In the genomic region with DNA sequence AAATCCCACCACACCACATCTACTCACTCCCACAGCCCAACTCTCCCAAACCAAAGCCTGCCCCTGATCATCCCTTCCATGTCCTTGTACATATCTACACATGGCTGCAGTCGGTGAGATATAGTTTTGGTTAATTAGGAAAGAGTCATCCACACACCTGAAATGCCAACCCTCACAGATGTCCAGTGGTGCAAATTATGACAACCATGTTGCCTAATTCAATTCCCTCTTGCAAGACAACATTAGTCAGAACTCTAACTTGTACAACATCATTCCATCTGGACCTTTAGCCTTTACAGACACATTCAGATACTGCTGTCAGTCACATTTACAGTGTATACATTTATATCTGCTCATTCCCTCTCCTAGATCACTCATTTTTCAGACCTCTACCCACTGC, we compare ENCODE assay signal across 20 cellular contexts. TPM values are rescaled to one million over a fixed set of nuclear protein-coding genes. Genes with fewer than 3 reads are reported as not detected.
DNase-seq lines count a peak whose midpoint lies in the region; ATAC-seq, FAIRE-seq and TF ChIP-seq lines count a peak whose summit lies in the region.
"Had no signal": no experiment of that assay in that cellular context is flagged by ENCODE, and none has a peak within 500 bp of the region (broad histone marks: within the 10 kb centered on the region; RNA-seq: fewer than 3 reads in every experiment).

No MANE protein-coding gene starts in this region.

- in situ Hi-C loops in GM23248 (cut with MboI) (no loop called here), K562 (cut with MboI) (no loop called here)

- H3K27ac ChIP-seq in CD4-positive, CD25-positive, alpha-beta regulatory T cell (ENCODE audit: insufficient read depth, low read length, poor library complexity, severe bottlenecking): no peak overlapping the region
- H3K27ac ChIP-seq in GM23248 (no peak overlapping the region), K562 (ENCODE audit: extremely low read depth, low read depth, low read length) (no peak overlapping the region), osteoblast (ENCODE audit: low read depth, low read length) (no peak overlapping the region)
- H3K27ac ChIP-seq: HL-60, RWPE1 had no signal

- H3K4me3 ChIP-seq in CD4-positive, CD25-positive, alpha-beta regulatory T cell (ENCODE audit: low read depth, low read length): no peak overlapping the region
- no peak overlapping the region for H3K4me3 ChIP-seq in GM23248
- no peak overlapping the region for H3K4me3 ChIP-seq in K562
- H3K4me3 ChIP-seq in osteoblast (ENCODE audit: insufficient read depth, low read length): no peak overlapping the region

- POLR2A ChIA-PET in K562 (lab: Yijun Ruan, JAX): interaction anchor here (0.5 to 1.5 kb wide), 2 partner anchors 9 to 381 kb away, joined by 3 read pairs; no protein-coding TSS in a partner anchor
- POLR2A ChIA-PET in naive thymus-derived CD8-positive, alpha-beta T cell (lab: Charles Lee): no interaction called here

- 84 to 100% methylated on average over 1 of the region's 1 CpG for WGBS in GM23248 (ENCODE audit: low coverage in 1 of 2, low lambda C conversion rate in 2 of 2, missing lambda C conversion rate in 2 of 2), 2 experiments
- WGBS in K562 (ENCODE audit: insufficient coverage, low coverage, missing lambda C conversion rate): 64% methylated on average over 1 of the region's 1 CpG

- intact Hi-C loops in K562 (cut with micrococcal nuclease): no loop called here

- peak; percentile 35 for FAIRE-seq in K562 (lab: Jason Lieb, UNC)
- FAIRE-seq: HTR-8/SVneo had no signal

- H3K9me3 Mint-ChIP-seq in CD4-positive, CD25-positive, alpha-beta regulatory T cell: no peaks in the 10 kb centered on the region
- H3K9me3 Mint-ChIP-seq in naive thymus-derived CD8-positive, alpha-beta T cell: no peaks in the 10 kb centered on the region
- H3K9me3 Mint-ChIP-seq: IgD-negative memory B cell had no signal

- no peak overlapping the region for H3K4me2 ChIP-seq in GM23248 (ENCODE audit: unreplicated experiment)
- no peak overlapping the region for H3K4me2 ChIP-seq in K562 (ENCODE audit: insufficient read depth, low read length)
- no peak overlapping the region for H3K4me2 ChIP-seq in osteoblast (ENCODE audit: insufficient read depth, low read length)

- peaks cover 0 to 4% (median 2%) of the 10 kb centered on the region in 4 donors for H3K4me1 Mint-ChIP-seq in CD4-positive, CD25-positive, alpha-beta regulatory T cell
- H3K4me1 Mint-ChIP-seq in naive thymus-derived CD8-positive, alpha-beta T cell: peaks cover 0 to 5% (median 1%) of the 10 kb centered on the region in 4 donors
- H3K4me1 Mint-ChIP-seq: IgD-negative memory B cell had no signal

- H3K9me3 ChIP-seq in CD4-positive, CD25-positive, alpha-beta regulatory T cell (ENCODE audit: control insufficient read depth in 2 of 2, low read length in 2 of 2): no peaks in the 10 kb centered on the region
- H3K9me3 ChIP-seq in GM23248 (ENCODE audit: low read depth) (no peaks in the 10 kb centered on the region), K562 (replicated peaks; ENCODE audit: control insufficient read depth, insufficient read depth, low read depth, low read length) (no peaks in the 10 kb centered on the region), osteoblast (ENCODE audit: low read depth, low read length) (no peaks in the 10 kb centered on the region)
- H3K9me3 ChIP-seq: Caco-2 had no signal

- peaks cover 8% of the 10 kb centered on the region; the same call in 1 of the 2 replicates for H3F3A ChIP-seq in GM23248 (ENCODE audit: insufficient read depth)

- no peaks in the 10 kb centered on the region for H3K27me3 ChIP-seq in CD4-positive, CD25-positive, alpha-beta regulatory T cell (ENCODE audit: control insufficient read depth, insufficient read depth, low read length)
- H3K27me3 ChIP-seq in GM23248 (replicated peaks; ENCODE audit: insufficient read depth) (no peaks in the 10 kb centered on the region), K562 (ENCODE audit: control insufficient read depth in 2 of 2, insufficient read depth in 2 of 2, low read length in 2 of 2) (no peaks in the 10 kb centered on the region), osteoblast (ENCODE audit: insufficient read depth, low read length) (no peaks in the 10 kb centered on the region)

- no peak for TF ChIP-seq RAD21 in K562 (CRISPR knock-in tag; conservative IDR thresholded peaks at IDR 0.05 in 1 of 2, IDR thresholded peaks at IDR 0.05 in 1 of 2)

- H3K36me3 ChIP-seq in CD4-positive, CD25-positive, alpha-beta regulatory T cell (ENCODE audit: control insufficient read depth, insufficient read depth, low read length): peaks cover 66% of the 10 kb centered on the region
- H3K36me3 ChIP-seq in GM23248 (ENCODE audit: low read depth) (peaks cover 63% of the 10 kb centered on the region; the same call in 1 of the 2 replicates), K562 (ENCODE audit: control insufficient read depth, insufficient read depth, low read length) (peaks cover 85% of the 10 kb centered on the region), osteoblast (ENCODE audit: insufficient read depth, low read length) (peaks cover 84% of the 10 kb centered on the region)

- H4K20me1 ChIP-seq in GM23248 (ENCODE audit: insufficient read depth) (no peaks in the 10 kb centered on the region), K562 (replicated peaks; ENCODE audit: control insufficient read depth, insufficient read depth, low read length) (no peaks in the 10 kb centered on the region), osteoblast (ENCODE audit: insufficient read depth, low read length) (no peaks in the 10 kb centered on the region)

- no TSS peak for BruUV-seq in K562 (replicated peaks; lab: Mats Ljungman, UMichigan)

- no peaks in the 10 kb centered on the region for H3K79me2 ChIP-seq in GM23248 (ENCODE audit: insufficient read depth)
- H3K79me2 ChIP-seq in K562 (ENCODE audit: control insufficient read depth, insufficient read depth, low read length): no peaks in the 10 kb centered on the region
- H3K79me2 ChIP-seq in osteoblast (ENCODE audit: insufficient read depth, low read length): no peaks in the 10 kb centered on the region

- CTCF ChIA-PET in K562 (lab: Yijun Ruan, JAX; ENCODE audit: low intra/inter-chr PET ratio): no interaction called here

- no peaks in the 10 kb centered on the region for H3K9me1 ChIP-seq in K562 (ENCODE audit: control insufficient read depth, insufficient read depth, low read length)

- DNase-seq in CD4-positive, CD25-positive, alpha-beta regulatory T cell: no peak
- DNase-seq in GM23248 (peak; percentile 7), K562 (ENCODE audit: extremely low read depth in 1 of 4, low spot score in 3 of 4) (no peak), osteoblast (ENCODE audit: insufficient read length, low spot score, missing footprints) (no peak)
- no peak for DNase-seq in naive thymus-derived CD8-positive, alpha-beta T cell
- DNase-seq: C1 segment of cervical spinal cord, Caco-2, DMS153, EL, MV-4-11, NCI-H1417, NCI-H187 treated with DMSO at 0.1 percent for 48 hours, PC-3 had no signal

- no peaks in the 10 kb centered on the region for H3K4me1 ChIP-seq in CD4-positive, CD25-positive, alpha-beta regulatory T cell (ENCODE audit: control insufficient read depth, insufficient read depth, low read length, poor library complexity, severe bottlenecking)
- H3K4me1 ChIP-seq in GM23248 (ENCODE audit: insufficient read depth) (peaks cover 11% of the 10 kb centered on the region), K562 (replicated peaks in 1 of 2; ENCODE audit: control insufficient read depth in 2 of 2, insufficient read depth in 2 of 2, low read length in 2 of 2) (peaks cover 0 to 26% of the 10 kb centered on the region in 2 experiments; a peak in 2 of 5 replicates), osteoblast (ENCODE audit: insufficient read depth, low read length) (no peaks in the 10 kb centered on the region)
- H3K4me1 ChIP-seq: Caco-2 had no signal

- TF ChIP-seq POLR2A in K562 (conservative IDR thresholded peaks at IDR 0.05): no peak

- TF ChIP-seq CTCF in K562 (IDR thresholded peaks at IDR 0.05 in 2 of 3, conservative IDR thresholded peaks at IDR 0.05 in 1 of 3; ENCODE audit: insufficient read depth in 2 of 3, low read depth in 1 of 3, low read length in 3 of 3): no peak
- no peak for TF ChIP-seq CTCF in osteoblast (IDR thresholded peaks at IDR 0.05; ENCODE audit: extremely low read depth, low read depth, low read length)

- no peak for ATAC-seq in CD4-positive, CD25-positive, alpha-beta regulatory T cell (ENCODE audit: low read depth in 2 of 2)
- no peak for ATAC-seq in K562
- no peak for ATAC-seq in naive thymus-derived CD8-positive, alpha-beta T cell
- no peak for ATAC-seq in activated CD4-positive, CD25-positive, alpha-beta regulatory T cell treated with anti-CD3 and anti-CD28 coated beads, Interleukin-2, amount 50 U/mL, for 24 hours
- no peak for ATAC-seq in HG03342 (IDR thresholded peaks at IDR 0.05; ENCODE audit: unreplicated experiment)
- ATAC-seq: HCT116, PC-3 had no signal

- H2AFZ ChIP-seq in GM23248 (no peak overlapping the region), K562 (ENCODE audit: low read depth, low read length) (no peak overlapping the region), osteoblast (ENCODE audit: low read length) (no peak overlapping the region)

- H3K27me3 Mint-ChIP-seq in CD4-positive, CD25-positive, alpha-beta regulatory T cell: no peaks in the 10 kb centered on the region
- H3K27me3 Mint-ChIP-seq in naive thymus-derived CD8-positive, alpha-beta T cell: no peaks in the 10 kb centered on the region
- H3K27me3 Mint-ChIP-seq: IgD-negative memory B cell had no signal

- H3K4me3 Mint-ChIP-seq in CD4-positive, CD25-positive, alpha-beta regulatory T cell: no peak overlapping the region
- no peak overlapping the region for H3K4me3 Mint-ChIP-seq in naive thymus-derived CD8-positive, alpha-beta T cell
- H3K4me3 Mint-ChIP-seq: IgD-negative memory B cell had no signal

- no peak for TF ChIP-seq EP300 in K562 (IDR thresholded peaks at IDR 0.05; ENCODE audit: low read length)

- H3K36me3 Mint-ChIP-seq in CD4-positive, CD25-positive, alpha-beta regulatory T cell: peaks cover 60% of the 10 kb centered on the region
- H3K36me3 Mint-ChIP-seq in naive thymus-derived CD8-positive, alpha-beta T cell: peaks cover 6 to 88% (median 21%) of the 10 kb centered on the region in 3 donors

- H3K27ac Mint-ChIP-seq in CD4-positive, CD25-positive, alpha-beta regulatory T cell: peak overlapping the region; percentile 1 to 50 (median 37)
- H3K27ac Mint-ChIP-seq in naive thymus-derived CD8-positive, alpha-beta T cell: peak overlapping the region in 7 of 10 donors; percentile 8 to 81 (median 55)

- H3K9me2 ChIP-seq in GM23248 (ENCODE audit: insufficient read depth): no peaks in the 10 kb centered on the region

- H3K9ac ChIP-seq in GM23248 (no peak overlapping the region), K562 (ENCODE audit: insufficient read depth in 1 of 2, low read depth in 2 of 2, low read length in 2 of 2) (no peak overlapping the region)

RNA-seq across cellular contexts. Expression of gene TUBGCP4, which starts 41.2 kb away (rescaled TPM):
- 12.1 TPM for total RNA-seq in CD4-positive, CD25-positive, alpha-beta regulatory T cell
- 10 to 100 TPM; 10.2 to 12.2 (median 11.1) TPM for polyA plus RNA-seq in CD4-positive, CD25-positive, alpha-beta regulatory T cell
- 3.7 and 6.3 TPM in 2 replicates for total RNA-seq in GM23248 (2014; rRNA removed; shearing (Covaris generic))
- polyA plus RNA-seq in GM23248 (2016; fragmentation: Nextera tagmentation; extraction: Ambion mirVana) (12.6 and 13.1 TPM in 2 replicates), K562 (2011; rRNA removed) (30.6 and 40.2 TPM in 2 replicates), K562 (2014; fragmentation: Illumina TruSeq; extraction: Trizol) (34.7 and 40.1 TPM in 2 replicates), K562 (2014; fragmentation: Nextera tagmentation; extraction: Ambion mirVana) (10 to 100 TPM; 10.7 to 13.1 TPM), K562 (2014; rRNA removed) (31.1 and 31.3 TPM in 2 replicates)
- total RNA-seq in K562 (2011; cell fraction: chromatin; rRNA removed; ENCODE audit: low replicate concordance): 77.2 and 87.0 TPM in 2 replicates
- total RNA-seq in K562 (2011; cell fraction: nucleolus; rRNA removed): 47.2 and 55.4 TPM in 2 replicates
- total RNA-seq in K562 (2011; cell fraction: nucleoplasm; rRNA removed): 49.6 and 65.5 TPM in 2 replicates
- total RNA-seq in K562 (2014; rRNA removed) (29.6 and 33.3 TPM in 2 replicates), K562 (2014; rRNA removed; fragmentation: Illumina TruSeq; extraction: Trizol) (27.9 and 29.4 TPM in 2 replicates), K562 (2015; rRNA removed; fragmentation: Illumina TruSeq; extraction: Trizol) (26.5 and 29.5 TPM in 2 replicates), K562 (2021) (50.2 and 52.1 TPM in 2 replicates), osteoblast (8.8 and 10.5 TPM in 2 replicates)
- 21.7 and 24.4 TPM in 2 replicates for polyA plus RNA-seq in K562 (2011; cell fraction: cytosol; rRNA removed)
- polyA plus RNA-seq in K562 (2011; cell fraction: nucleus; rRNA removed): 30.1 and 37.8 TPM in 2 replicates
- 21.1 and 23.9 TPM in 2 replicates for polyA plus RNA-seq in K562 (2012)
- 43.5 and 50.6 TPM in 2 replicates for polyA minus RNA-seq in K562 (2011; rRNA and poly(A)+ RNA removed)
- polyA minus RNA-seq in K562 (2011; cell fraction: cytosol; rRNA and poly(A)+ RNA removed): 40.1 and 45.2 TPM in 2 replicates
- polyA minus RNA-seq in K562 (2011; cell fraction: nucleus; rRNA and poly(A)+ RNA removed): 44.8 and 56.8 TPM in 2 replicates
- 10 to 100 TPM; 20.8 to 22.7 TPM for total RNA-seq in naive thymus-derived CD8-positive, alpha-beta T cell
- polyA plus RNA-seq in naive thymus-derived CD8-positive, alpha-beta T cell: 10 to 100 TPM in 1 of 3 donors, 1 to 10 TPM in 2; 7.6 to 15.0 (median 9.2) TPM

RNA-seq across cellular contexts. Expression of gene ZSCAN29, which starts 41.3 kb away (rescaled TPM):
- 20.9 TPM for total RNA-seq in CD4-positive, CD25-positive, alpha-beta regulatory T cell
- 1 to 10 TPM; 5.0 to 7.7 (median 6.1) TPM for polyA plus RNA-seq in CD4-positive, CD25-positive, alpha-beta regulatory T cell
- total RNA-seq in GM23248 (2014; rRNA removed; shearing (Covaris generic)): 11.6 and 18.7 TPM in 2 replicates
- polyA plus RNA-seq in GM23248 (2016; fragmentation: Nextera tagmentation; extraction: Ambion mirVana) (5.8 and 6.0 TPM in 2 replicates), K562 (2011; rRNA removed) (10.9 and 13.2 TPM in 2 replicates), K562 (2014; fragmentation: Illumina TruSeq; extraction: Trizol) (16.8 and 19.0 TPM in 2 replicates), K562 (2014; fragmentation: Nextera tagmentation; extraction: Ambion mirVana) (1 to 10 TPM; 2.5 to 2.7 TPM), K562 (2014; rRNA removed) (19.3 and 19.7 TPM in 2 replicates)
- total RNA-seq in K562 (2011; cell fraction: chromatin; rRNA removed; ENCODE audit: low replicate concordance): 25.5 and 29.4 TPM in 2 replicates
- 16.5 and 18.6 TPM in 2 replicates for total RNA-seq in K562 (2011; cell fraction: nucleolus; rRNA removed)
- total RNA-seq in K562 (2011; cell fraction: nucleoplasm; rRNA removed): 21.4 and 23.8 TPM in 2 replicates
- total RNA-seq in K562 (2014; rRNA removed) (28.6 and 30.0 TPM in 2 replicates), K562 (2014; rRNA removed; fragmentation: Illumina TruSeq; extraction: Trizol) (20.8 and 21.6 TPM in 2 replicates), K562 (2015; rRNA removed; fragmentation: Illumina TruSeq; extraction: Trizol) (26.0 and 28.1 TPM in 2 replicates), K562 (2021) (24.4 and 28.0 TPM in 2 replicates), osteoblast (29.5 and 33.7 TPM in 2 replicates)
- 8.4 and 8.8 TPM in 2 replicates for polyA plus RNA-seq in K562 (2011; cell fraction: cytosol; rRNA removed)
- polyA plus RNA-seq in K562 (2011; cell fraction: nucleus; rRNA removed): 14.9 and 21.4 TPM in 2 replicates
- polyA plus RNA-seq in K562 (2012): 13.8 and 14.5 TPM in 2 replicates
- polyA minus RNA-seq in K562 (2011; rRNA and poly(A)+ RNA removed): 15.0 and 16.3 TPM in 2 replicates
- 9.3 and 16.0 TPM in 2 replicates for polyA minus RNA-seq in K562 (2011; cell fraction: cytosol; rRNA and poly(A)+ RNA removed)
- 12.7 and 16.0 TPM in 2 replicates for polyA minus RNA-seq in K562 (2011; cell fraction: nucleus; rRNA and poly(A)+ RNA removed)
- 10 to 100 TPM; 33.0 to 40.2 TPM for total RNA-seq in naive thymus-derived CD8-positive, alpha-beta T cell
- 1 to 10 TPM; 6.4 to 8.6 (median 7.4) TPM for polyA plus RNA-seq in naive thymus-derived CD8-positive, alpha-beta T cell
